19 cellular contexts compared by ENCODE assay signal in genomic region chrX:133661962-133662839, GRCh38.
DNase-seq lines count a peak whose midpoint lies in the region; ATAC-seq lines count a peak whose summit lies in the region.
"Had no signal": no experiment of that assay in that cellular context is flagged by ENCODE, and none has a peak within 500 bp of the region (broad histone marks: within the 10 kb centered on the region; RNA-seq: fewer than 3 reads in every experiment).

No MANE protein-coding gene starts in this region.

- H3K9ac ChIP-seq in adipocyte (ENCODE audit: low read length), result peak overlapping the region; percentile 63

- DNase-seq in AG20443 (ENCODE audit: low spot score) (peak; percentile 44), adipocyte (ENCODE audit: low read depth) (peak; percentile 73), fibroblast of gingiva (ENCODE audit: low read depth) (peak; percentile 83), renal cortical epithelial cell (ENCODE audit: low read depth) (peak; percentile 60), UCSD-AML1 (lab: John Stamatoyannopoulos, UW; ENCODE audit: unreplicated experiment) (no peak), activated gamma-delta T cell treated with Interleukin-2 at 50 U/mL for 16 hours (no peak)
- DNase-seq: BE2C; CD4-positive, CD25-positive, alpha-beta regulatory T cell; COR-L47; GF-D8; NCI-H1694 treated with DMSO at 0.1 percent for 48 hours; NCI-H510A; NCI-H748 treated with DMSO at 0.1 percent for 48 hours; NK-92 treated with Interleukin-12 subunit alpha and Interleukin-12 subunit beta, amount 100 ng/mL, for 24 hours; SW 1271 had no signal

- H3K27me3 ChIP-seq in adipocyte (replicated peaks; ENCODE audit: control insufficient read depth, insufficient read depth, low read length), result peaks cover 7% of the 10 kb centered on the region
- H3K27me3 ChIP-seq: BE2C had no signal

- H3K36me3 ChIP-seq in adipocyte (ENCODE audit: control insufficient read depth, insufficient read depth, low read length, severe bottlenecking), result no peaks in the 10 kb centered on the region
- H3K36me3 ChIP-seq: BE2C had no signal

- no peak overlapping the region for H3K4me3 ChIP-seq in adipocyte (ENCODE audit: low read length)
- H3K4me3 ChIP-seq: GM12878 had no signal

- H3K4me1 ChIP-seq in adipocyte (ENCODE audit: control insufficient read depth, insufficient read depth, low read length), result peaks cover 38% of the 10 kb centered on the region
- H3K4me1 ChIP-seq: BE2C had no signal

- ATAC-seq in HG03342 (IDR thresholded peaks at IDR 0.05; ENCODE audit: unreplicated experiment) (no peak), GM18907 (IDR thresholded peaks at IDR 0.05; ENCODE audit: unreplicated experiment) (no peak)
- ATAC-seq: GM12878, Right ventricle myocardium inferior had no signal

- no peaks in the 10 kb centered on the region for H3K9me3 ChIP-seq in adipocyte (ENCODE audit: control insufficient read depth, low read length)
- H3K9me3 ChIP-seq: BE2C had no signal

Comparison
In these comparisons a context has a peak if more than half of its experiments do, and no peak if none do; other contexts are left out.
1. DNase-seq: peak in AG20443 (single experiment), adipocyte (single experiment), fibroblast of gingiva (single experiment) and renal cortical epithelial cell (single experiment); none in UCSD-AML1 (single experiment) and activated gamma-delta T cell treated with Interleukin-2 at 50 U/mL for 16 hours (single experiment).